9 cellular contexts compared by ENCODE assay signal in genomic region chr22:38490915-38491314, GRCh38. TPM values are rescaled to one million over a fixed set of nuclear protein-coding genes. Genes with fewer than 3 reads are reported as not detected.
DNase-seq lines count a peak whose midpoint lies in the region; ATAC-seq and TF ChIP-seq lines count a peak whose summit lies in the region.
"Had no signal": no experiment of that assay in that cellular context is flagged by ENCODE, and none has a peak within 500 bp of the region (broad histone marks: within the 10 kb centered on the region; RNA-seq: fewer than 3 reads in every experiment).

No MANE protein-coding gene starts in this region.

- DNase-seq in NCI-H69 (lab: John Stamatoyannopoulos, UW) (peak; percentile 33), esophagus muscularis mucosa (ENCODE audit: extremely low spot score) (no peak), NCI-H748 treated with DMSO at 0.1 percent for 48 hours (lab: John Stamatoyannopoulos, UW) (no peak), GM13977 (ENCODE audit: low spot score) (no peak)
- no peak for DNase-seq in natural killer cell treated with Interleukin-12 subunit alpha and Interleukin-12 subunit beta and Interleukin-15 and Interleukin-18, amount 100 ng/mL, for 72 hours (ENCODE audit: low spot score)
- DNase-seq: stimulated activated CD4-positive, alpha-beta T cell treated with anti-CD3 and anti-CD28 coated beads, Interleukin-4, amount 100 ng/mL, for 1 hour had no signal

- no peak overlapping the region for H2AFZ ChIP-seq in ACC112 (ENCODE audit: low read length, unreplicated experiment)

- ATAC-seq in natural killer cell treated with Interleukin-12 subunit alpha and Interleukin-12 subunit beta and Interleukin-15 and Interleukin-18, amount 100 ng/mL, for 72 hours, result no peak
- ATAC-seq in HG02885 (IDR thresholded peaks at IDR 0.05; ENCODE audit: poor library complexity, unreplicated experiment), result no peak
- no peak for ATAC-seq in GM21529 (IDR thresholded peaks at IDR 0.05; ENCODE audit: unreplicated experiment)

- H3K27me3 ChIP-seq in ACC112 (ENCODE audit: insufficient read depth, low read length) (no peaks in the 10 kb centered on the region), esophagus muscularis mucosa (no peaks in the 10 kb centered on the region)

- H3K79me2 ChIP-seq in ACC112 (ENCODE audit: control insufficient read depth, insufficient read depth, low read length, unreplicated experiment), result peaks cover 37% of the 10 kb centered on the region

- TF ChIP-seq CTCF in esophagus muscularis mucosa (IDR thresholded peaks at IDR 0.05), result no peak
- no peak for TF ChIP-seq CTCF in GM13977 (IDR thresholded peaks at IDR 0.05; ENCODE audit: extremely low read depth, insufficient read depth, missing control alignments)

- H3K9me3 ChIP-seq in esophagus muscularis mucosa, result no peaks in the 10 kb centered on the region

- H3K27ac ChIP-seq in ACC112 (ENCODE audit: low read depth, low read length), result peak overlapping the region; percentile 53
- peak overlapping the region; percentile 66 to 73 (median 72) for H3K27ac ChIP-seq in esophagus muscularis mucosa (replicated peaks in 1 of 4)

- in situ Hi-C loops in GM13977 (cut with MboI; ENCODE audit: low pct_unique_long_range_greater_than_20kb, low sequenced_read_pairs, unreplicated experiment), result no loop called here

- H3K4me3 ChIP-seq in ACC112 (ENCODE audit: low read depth, low read length), result no peak overlapping the region
- H3K4me3 ChIP-seq in esophagus muscularis mucosa, result no peak overlapping the region

- TF ChIP-seq POLR2A in esophagus muscularis mucosa (IDR thresholded peaks at IDR 0.05; ENCODE audit: low read depth), result no peak

- WGBS in esophagus muscularis mucosa, result 18% methylated on average over 1 of the region's 1 CpG

- peaks cover 30 to 31% of the 10 kb centered on the region in 2 donors for H3K4me1 Mint-ChIP-seq in natural killer cell treated with Interleukin-12 subunit alpha and Interleukin-12 subunit beta and Interleukin-15 and Interleukin-18, amount 100 ng/mL, for 72 hours (ENCODE audit: low read depth in 2 of 2)

- no peaks in the 10 kb centered on the region for H3K9me3 Mint-ChIP-seq in natural killer cell treated with Interleukin-12 subunit alpha and Interleukin-12 subunit beta and Interleukin-15 and Interleukin-18, amount 100 ng/mL, for 72 hours

- H3K4me3 Mint-ChIP-seq in natural killer cell treated with Interleukin-12 subunit alpha and Interleukin-12 subunit beta and Interleukin-15 and Interleukin-18, amount 100 ng/mL, for 72 hours, result no peak overlapping the region

- H3K4me1 ChIP-seq in ACC112 (ENCODE audit: control insufficient read depth, insufficient read depth, low read length, unreplicated experiment), result peaks cover 49% of the 10 kb centered on the region
- H3K4me1 ChIP-seq in esophagus muscularis mucosa, result peaks cover 20 to 71% (median 58%) of the 10 kb centered on the region in 4 donors

- TF ChIP-seq EP300 in esophagus muscularis mucosa (IDR thresholded peaks at IDR 0.05), result no peak

- intact Hi-C loops in esophagus muscularis mucosa (cut with DNase I), result no loop called here

- peaks cover 57% of the 10 kb centered on the region for H3K36me3 ChIP-seq in ACC112 (ENCODE audit: insufficient read depth, low read length)
- H3K36me3 ChIP-seq in esophagus muscularis mucosa, result peaks cover 96 to 100% (median 100%) of the 10 kb centered on the region in 4 donors

- H3K27ac Mint-ChIP-seq in natural killer cell treated with Interleukin-12 subunit alpha and Interleukin-12 subunit beta and Interleukin-15 and Interleukin-18, amount 100 ng/mL, for 72 hours, result peak overlapping the region; percentile 67 to 93

- peaks cover 50% of the 10 kb centered on the region for H3K36me3 Mint-ChIP-seq in natural killer cell treated with Interleukin-12 subunit alpha and Interleukin-12 subunit beta and Interleukin-15 and Interleukin-18, amount 100 ng/mL, for 72 hours

- H3K27me3 Mint-ChIP-seq in natural killer cell treated with Interleukin-12 subunit alpha and Interleukin-12 subunit beta and Interleukin-15 and Interleukin-18, amount 100 ng/mL, for 72 hours, result no peaks in the 10 kb centered on the region

RNA-seq across cellular contexts. Expression of gene DDX17, which starts 15.2 kb away (rescaled TPM):
- 1,000 to 10,000 TPM in 1 of 4 donors, 100 to 1,000 TPM in 3; 327 to 1,333 (median 592) TPM for total RNA-seq in esophagus muscularis mucosa
- total RNA-seq in natural killer cell treated with Interleukin-12 subunit alpha and Interleukin-12 subunit beta and Interleukin-15 and Interleukin-18, amount 100 ng/mL, for 72 hours, result 100 to 1,000 TPM; 368 to 422 TPM

RNA-seq across cellular contexts. Expression of gene KDELR3, which starts 23.0 kb away (rescaled TPM):
- 10 to 100 TPM in 1 of 4 donors, 1 to 10 TPM in 3; 3.5 to 12.9 (median 7.0) TPM for total RNA-seq in esophagus muscularis mucosa
- total RNA-seq in natural killer cell treated with Interleukin-12 subunit alpha and Interleukin-12 subunit beta and Interleukin-15 and Interleukin-18, amount 100 ng/mL, for 72 hours, result under 1 TPM; 0.26 to 0.92 TPM

RNA-seq across cellular contexts. Expression of gene KCNJ4, which starts 35.9 kb away (rescaled TPM):
- total RNA-seq in esophagus muscularis mucosa, result not detected
- total RNA-seq in natural killer cell treated with Interleukin-12 subunit alpha and Interleukin-12 subunit beta and Interleukin-15 and Interleukin-18, amount 100 ng/mL, for 72 hours, result not detected
